In the genomic region with DNA sequence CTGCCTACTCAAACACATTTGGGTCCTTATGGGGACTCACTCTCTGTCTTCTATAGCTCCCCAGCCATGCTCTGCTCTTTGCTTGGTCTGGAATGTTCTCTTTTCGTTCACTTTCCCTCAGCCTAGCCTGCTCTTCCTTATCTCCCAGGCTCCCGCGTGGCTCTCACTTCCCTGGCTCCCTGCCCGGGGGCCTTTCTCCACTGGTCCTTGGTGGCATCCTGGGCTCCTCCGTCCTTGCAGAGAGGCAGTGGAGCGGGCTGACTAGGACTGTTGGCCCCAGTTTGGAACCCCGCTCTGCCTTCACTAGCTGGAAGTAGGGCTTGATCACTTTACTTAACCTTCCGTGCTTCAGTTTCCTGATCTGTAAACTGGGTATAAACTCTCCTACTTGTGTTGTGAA, we compare ENCODE assay signal across 31 cellular contexts. TPM values are rescaled to one million over a fixed set of nuclear protein-coding genes. Genes with fewer than 3 reads are reported as not detected.
DNase-seq lines count a peak whose midpoint lies in the region; ATAC-seq, FAIRE-seq and TF ChIP-seq lines count a peak whose summit lies in the region.
"Had no signal": no experiment of that assay in that cellular context is flagged by ENCODE, and none has a peak within 500 bp of the region (broad histone marks: within the 10 kb centered on the region; RNA-seq: fewer than 3 reads in every experiment).

No MANE protein-coding gene starts in this region.

- H2BK15ac ChIP-seq in neuronal stem cell (ENCODE audit: low read length), result no peak overlapping the region

- H4K8ac ChIP-seq in neuronal stem cell (ENCODE audit: low read depth, low read length), result no peak overlapping the region

- peak overlapping the region; percentile 62 for H3K4me3 Mint-ChIP-seq in endothelial cell (ENCODE audit: unreplicated experiment)
- H3K4me3 Mint-ChIP-seq: CD14-positive monocyte; CD4-positive, alpha-beta memory T cell; CD4-positive, CD25-positive, alpha-beta regulatory T cell; CD8-positive, alpha-beta memory T cell had no signal

- H3K18ac ChIP-seq in neuronal stem cell (ENCODE audit: low read length), result peak overlapping the region; percentile 40

- intact Hi-C loops in testis (cut with DNase I; ENCODE audit: low total_unique reads), result no loop called here
- intact Hi-C loops in uterus (cut with DNase I; ENCODE audit: low total_unique reads), result no loop called here

- H3K27me3 Mint-ChIP-seq in endothelial cell (ENCODE audit: unreplicated experiment), result peaks cover 7% of the 10 kb centered on the region
- H3K27me3 Mint-ChIP-seq: CD4-positive, alpha-beta memory T cell; CD4-positive, CD25-positive, alpha-beta regulatory T cell had no signal

- H3K4me3 ChIP-seq in coronary artery, result no peak overlapping the region
- H3K4me3 ChIP-seq in neuronal stem cell (ENCODE audit: low read length in 2 of 2), result no peak overlapping the region
- H3K4me3 ChIP-seq in testis, result no peak overlapping the region
- no peak overlapping the region for H3K4me3 ChIP-seq in uterus
- H3K4me3 ChIP-seq: BLaER1, GM12878 had no signal

- no peak overlapping the region for H3K9ac ChIP-seq in neuronal stem cell (ENCODE audit: low read depth, low read length, poor library complexity)
- H3K9ac ChIP-seq: BLaER1 had no signal

- H3K27ac ChIP-seq in coronary artery (no peak overlapping the region), neuronal stem cell (replicated peaks; ENCODE audit: low read length) (no peak overlapping the region), testis (no peak overlapping the region), uterus (no peak overlapping the region)
- H3K27ac ChIP-seq: BLaER1 had no signal

- no peak for ATAC-seq in left lobe of liver
- ATAC-seq: GM12878 had no signal

- H3K9me3 Mint-ChIP-seq in endothelial cell (ENCODE audit: unreplicated experiment), result peaks cover 27% of the 10 kb centered on the region

- H2BK5ac ChIP-seq in neuronal stem cell (ENCODE audit: low read length), result no peak overlapping the region

- no peaks in the 10 kb centered on the region for H3K4me1 Mint-ChIP-seq in endothelial cell (ENCODE audit: unreplicated experiment)
- H3K4me1 Mint-ChIP-seq: CD14-positive monocyte; CD4-positive, alpha-beta memory T cell; CD4-positive, CD25-positive, alpha-beta regulatory T cell; CD8-positive, alpha-beta memory T cell had no signal

- no peak overlapping the region for H3K4me2 ChIP-seq in neuronal stem cell (ENCODE audit: insufficient read depth, low read length, poor library complexity, severe bottlenecking)
- H3K4me2 ChIP-seq: BLaER1 had no signal

- no peak overlapping the region for H2BK12ac ChIP-seq in neuronal stem cell (ENCODE audit: low read length)

- TF ChIP-seq POLR2A in testis (IDR thresholded peaks at IDR 0.05) (no peak), uterus (IDR thresholded peaks at IDR 0.05) (no peak)

- no peak overlapping the region for H3K23ac ChIP-seq in neuronal stem cell (ENCODE audit: low read depth, low read length, poor library complexity)

- no peak for FAIRE-seq in RCC 7860 (lab: Jason Lieb, UNC)
- FAIRE-seq: A204.1, GM12878, GM12892, GM18507 had no signal

- H2BK120ac ChIP-seq in neuronal stem cell (ENCODE audit: low read depth, low read length), result no peak overlapping the region

- H3K27ac Mint-ChIP-seq in endothelial cell (ENCODE audit: unreplicated experiment), result no peak overlapping the region
- H3K27ac Mint-ChIP-seq: CD14-positive monocyte; CD4-positive, CD25-positive, alpha-beta regulatory T cell; CD8-positive, alpha-beta memory T cell had no signal

- no peaks in the 10 kb centered on the region for H3K79me1 ChIP-seq in neuronal stem cell (ENCODE audit: low read depth, low read length)

- H4K91ac ChIP-seq in neuronal stem cell (ENCODE audit: low read depth, low read length, poor library complexity), result no peak overlapping the region

- H3K36me3 ChIP-seq in neuronal stem cell (replicated peaks in 1 of 2; ENCODE audit: control insufficient read depth in 2 of 2, insufficient read depth in 2 of 2, low read length in 2 of 2), result peaks cover 0 to 2% of the 10 kb centered on the region in 2 donors
- H3K36me3 ChIP-seq in testis (ENCODE audit: low read depth, missing control alignments), result no peaks in the 10 kb centered on the region
- no peaks in the 10 kb centered on the region for H3K36me3 ChIP-seq in uterus
- H3K36me3 ChIP-seq: BE2C, BLaER1 had no signal

- H3K4ac ChIP-seq in neuronal stem cell (ENCODE audit: low read length), result no peak overlapping the region

- TF ChIP-seq CTCF in coronary artery (IDR thresholded peaks at IDR 0.05), result no peak
- TF ChIP-seq CTCF in endothelial cell (IDR thresholded peaks at IDR 0.05; ENCODE audit: unreplicated experiment), result no peak
- no peak for TF ChIP-seq CTCF in testis (IDR thresholded peaks at IDR 0.05)
- TF ChIP-seq CTCF in uterus (IDR thresholded peaks at IDR 0.05), result no peak

- no peak overlapping the region for H2AFZ ChIP-seq in neuronal stem cell (ENCODE audit: low read length)

- H3K27me3 ChIP-seq in neuronal stem cell (ENCODE audit: control insufficient read depth in 3 of 3, insufficient read depth in 3 of 3, low read depth in 1 of 3, low read length in 3 of 3), result no peaks in the 10 kb centered on the region
- H3K27me3 ChIP-seq in testis, result no peaks in the 10 kb centered on the region
- no peaks in the 10 kb centered on the region for H3K27me3 ChIP-seq in uterus
- H3K27me3 ChIP-seq: BE2C, BLaER1 had no signal

- DNase-seq in coronary artery (ENCODE audit: low spot score) (peak; percentile 54), endothelial cell (ENCODE audit: low spot score) (no peak), neuronal stem cell (ENCODE audit: low spot score) (no peak), testis (peak; percentile 67), uterus (no peak), RCC 7860 (ENCODE audit: low spot score) (no peak), left lobe of liver (ENCODE audit: low spot score) (no peak)
- DNase-seq: 8988T; ACHN; BE2C; C1 segment of cervical spinal cord; CD4-positive, alpha-beta memory T cell; CD4-positive, CD25-positive, alpha-beta regulatory T cell; CD8-positive, alpha-beta memory T cell; COR-L47; DMS 273 treated with DMSO at 0.1 percent for 48 hours; DMS153; DMS53; DMS79; DND-41; EL; GDM1 had no signal

- H3K14ac ChIP-seq in neuronal stem cell (ENCODE audit: low read length), result no peak overlapping the region

- H3K36me3 Mint-ChIP-seq in endothelial cell (ENCODE audit: low read depth, unreplicated experiment), result peaks cover 24% of the 10 kb centered on the region
- H3K36me3 Mint-ChIP-seq: CD14-positive monocyte; CD4-positive, alpha-beta memory T cell; CD4-positive, CD25-positive, alpha-beta regulatory T cell; CD8-positive, alpha-beta memory T cell had no signal

- WGBS in neuronal stem cell (ENCODE audit: extremely low coverage in 2 of 2, insufficient read length in 2 of 2, insufficient replicate concordance in 1 of 2), 2 donors, result no CpG with 5 or more reads among the region's 8 CpGs
- 57 to 73% methylated on average over 8 of the region's 8 CpGs for WGBS in testis, 2 donors

- H2AK5ac ChIP-seq in neuronal stem cell (ENCODE audit: low read depth, low read length), result no peak overlapping the region

- no peaks in the 10 kb centered on the region for H3K9me3 ChIP-seq in neuronal stem cell (replicated peaks in 1 of 2; ENCODE audit: control insufficient read depth in 2 of 2, insufficient read depth in 1 of 2, low read depth in 1 of 2, low read length in 2 of 2)
- H3K9me3 ChIP-seq in testis, result no peaks in the 10 kb centered on the region
- no peaks in the 10 kb centered on the region for H3K9me3 ChIP-seq in uterus
- H3K9me3 ChIP-seq: BE2C, BLaER1 had no signal

- H3K4me1 ChIP-seq in neuronal stem cell (ENCODE audit: control insufficient read depth in 2 of 2, insufficient read depth in 1 of 2, low read depth in 1 of 2, low read length in 2 of 2) (no peaks in the 10 kb centered on the region), testis (peaks cover 21% of the 10 kb centered on the region), uterus (no peaks in the 10 kb centered on the region)
- H3K4me1 ChIP-seq: BE2C, BLaER1 had no signal

RNA-seq across cellular contexts. Expression of gene SHISA6, which starts 31.2 kb away (rescaled TPM):
- total RNA-seq in endothelial cell (ENCODE audit: unreplicated experiment) (not detected), testis (10 to 100 TPM in 1 of 2 donors, 1 to 10 TPM in 1; 7.5 to 10.3 TPM), uterus (1 to 10 TPM in 2 of 4 donors, under 1 TPM in 1, not detected in 1; 0.18 to 3.7 (median 2.0) TPM), left lobe of liver (not detected)
- 2.7 TPM for polyA plus RNA-seq in neuronal stem cell (2013, experiment 1 of 2)
- 2.8 TPM for polyA plus RNA-seq in neuronal stem cell (2013, experiment 2 of 2)
- polyA plus RNA-seq in testis (ENCODE audit: insufficient read depth, low read depth, low replicate concordance), result 4.0 TPM
- total RNA-seq: CD4-positive, alpha-beta memory T cell; CD4-positive, CD25-positive, alpha-beta regulatory T cell; CD8-positive, alpha-beta memory T cell; Daoy; G401; GM12878 had no signal
- polyA plus RNA-seq: AG04450; CD14-positive monocyte; CD4-positive, alpha-beta memory T cell; CD4-positive, CD25-positive, alpha-beta regulatory T cell; CD8-positive, alpha-beta memory T cell; GM12878 had no signal

Comparison
In these comparisons a context has a peak if more than half of its experiments do, and no peak if none do; other contexts are left out.
1. DNase-seq: peak in coronary artery (single experiment) and testis (single experiment); none in endothelial cell (single experiment), neuronal stem cell (single experiment), uterus (0 of 2), RCC 7860 (single experiment) and left lobe of liver (single experiment).